ENCODE assay signal across 22 cellular contexts in the genomic region with DNA sequence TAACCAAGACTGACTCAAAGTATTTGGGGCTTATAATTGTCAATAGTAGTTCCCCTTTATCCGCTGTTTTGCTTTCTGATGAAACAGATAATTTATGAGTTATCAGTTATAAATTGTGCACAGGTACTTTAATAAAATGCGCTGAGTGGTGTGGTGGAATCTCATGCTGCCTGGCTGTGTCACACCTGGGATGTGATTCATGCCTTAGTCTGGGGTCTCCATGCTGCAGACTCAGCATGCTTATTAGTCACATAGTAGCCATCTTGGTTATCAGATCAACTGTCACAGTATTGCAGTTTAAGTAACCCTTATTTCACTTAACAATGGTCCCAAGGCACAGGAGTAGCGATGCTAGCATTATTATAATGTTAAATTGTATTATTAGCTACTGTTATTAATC.
DNase-seq lines count a peak whose midpoint lies in the region; FAIRE-seq and TF ChIP-seq lines count a peak whose summit lies in the region.
"Had no signal": no experiment of that assay in that cellular context is flagged by ENCODE, and none has a peak within 500 bp of the region (broad histone marks: within the 10 kb centered on the region; RNA-seq: fewer than 3 reads in every experiment).

No MANE protein-coding gene starts in this region.

- TF ChIP-seq EP300 in suprapubic skin (IDR thresholded peaks at IDR 0.05): no peak

- H3K9me3 ChIP-seq in suprapubic skin: no peaks in the 10 kb centered on the region
- H3K9me3 ChIP-seq: A549; BE2C; BLaER1 treated with 17β-estradiol and CSF1 and Interleukin-3, amounts not matched to agents 10 nM and 100 nM had no signal

- FAIRE-seq in bronchial epithelial cell (lab: Jason Lieb, UNC) (no peak), D721Med (lab: Jason Lieb, UNC) (no peak)
- FAIRE-seq: A549, GM12878, GM19239, H1 had no signal

- H3K27ac ChIP-seq in suprapubic skin: no peak overlapping the region
- H3K27ac ChIP-seq: A549; BLaER1 treated with 17β-estradiol and CSF1 and Interleukin-3, amounts not matched to agents 10 nM and 100 nM; GM23248 had no signal

- no peaks in the 10 kb centered on the region for H3K36me3 ChIP-seq in bronchial epithelial cell (ENCODE audit: control insufficient read depth, insufficient read depth, low read length)
- no peaks in the 10 kb centered on the region for H3K36me3 ChIP-seq in suprapubic skin
- H3K36me3 ChIP-seq: BE2C; BLaER1 treated with 17β-estradiol and CSF1 and Interleukin-3, amounts not matched to agents 10 nM and 100 nM had no signal

- H3K27me3 ChIP-seq in bronchial epithelial cell (ENCODE audit: control insufficient read depth, insufficient read depth, low read length) (no peaks in the 10 kb centered on the region), suprapubic skin (no peaks in the 10 kb centered on the region)
- H3K27me3 ChIP-seq: BE2C; BLaER1 treated with 17β-estradiol and CSF1 and Interleukin-3, amounts not matched to agents 10 nM and 100 nM had no signal

- TF ChIP-seq CTCF in bronchial epithelial cell (IDR thresholded peaks at IDR 0.05; ENCODE audit: insufficient read depth, low read length, severe bottlenecking) (no peak), D721Med (IDR thresholded peaks at IDR 0.05; ENCODE audit: insufficient read depth, missing control alignments) (no peak), suprapubic skin (IDR thresholded peaks at IDR 0.05) (no peak)

- DNase-seq in Daoy (ENCODE audit: low read depth) (peak; percentile 23), HT1080 (ENCODE audit: low read depth) (peak; percentile 51), bronchial epithelial cell (ENCODE audit: low read depth) (peak; percentile 8), D721Med (ENCODE audit: insufficient read length, low spot score) (no peak), suprapubic skin (ENCODE audit: low spot score in 2 of 2) (no peak), NCI-H446 (lab: John Stamatoyannopoulos, UW) (no peak)
- DNase-seq: 8988T; ACHN; AML-193; BE2C; CD4-positive, alpha-beta T cell; CD8-positive, alpha-beta memory T cell; DMS53; DMS79 treated with DMSO at 0.1 percent for 48 hours; GDM1; GM23248; H7 had no signal

- TF ChIP-seq POLR2A in suprapubic skin (IDR thresholded peaks at IDR 0.05): no peak

- 86% methylated on average over 3 of the region's 3 CpGs for WGBS in suprapubic skin

- H3K4me3 ChIP-seq in bronchial epithelial cell (ENCODE audit: low read depth, low read length) (no peak overlapping the region), suprapubic skin (no peak overlapping the region)
- H3K4me3 ChIP-seq: A549; BLaER1 treated with 17β-estradiol and CSF1 and Interleukin-3, amounts not matched to agents 10 nM and 100 nM; GM12878; GM23248 had no signal

- no peaks in the 10 kb centered on the region for H3K4me1 ChIP-seq in suprapubic skin
- H3K4me1 ChIP-seq: A549; BE2C; BLaER1 treated with 17β-estradiol and CSF1 and Interleukin-3, amounts not matched to agents 10 nM and 100 nM had no signal

Comparison
In these comparisons a context has a peak if more than half of its experiments do, and no peak if none do; other contexts are left out.
1. DNase-seq: peak in Daoy (single experiment), HT1080 (single experiment) and bronchial epithelial cell (single experiment); none in D721Med (single experiment), suprapubic skin (0 of 2) and NCI-H446 (0 of 2).